In genomic region chrX:76148753-76149152, GRCh38 we compare ENCODE assay signal across 1 cellular context.
TF ChIP-seq lines count a peak whose summit lies in the region.

No MANE protein-coding gene starts in this region.

TF ChIP-seq in GM23338, 12 proteins besides CTCF, POLR2A, EP300 and RAD21 (continued from another document):
- TF ChIP-seq ETS1 (IDR thresholded peaks at IDR 0.05) (no peak), REST (IDR thresholded peaks at IDR 0.05; ENCODE audit: unreplicated experiment) (no peak), ZNF331 (CRISPR knock-in tag; IDR thresholded peaks at IDR 0.05; ENCODE audit: low read depth) (no peak), EZH2 (IDR thresholded peaks at IDR 0.05; ENCODE audit: low read depth, unreplicated experiment) (no peak), EZH2phosphoT487 (IDR thresholded peaks at IDR 0.05; ENCODE audit: unreplicated experiment) (no peak), POLR2AphosphoS5 (IDR thresholded peaks at IDR 0.05; ENCODE audit: low read depth) (no peak), CREB1 (CRISPR knock-in tag; IDR thresholded peaks at IDR 0.05; ENCODE audit: low read depth) (no peak), JUNB (IDR thresholded peaks at IDR 0.05; ENCODE audit: unreplicated experiment) (no peak)
